ENCODE assay signal across 1 cellular context in the genomic region with DNA sequence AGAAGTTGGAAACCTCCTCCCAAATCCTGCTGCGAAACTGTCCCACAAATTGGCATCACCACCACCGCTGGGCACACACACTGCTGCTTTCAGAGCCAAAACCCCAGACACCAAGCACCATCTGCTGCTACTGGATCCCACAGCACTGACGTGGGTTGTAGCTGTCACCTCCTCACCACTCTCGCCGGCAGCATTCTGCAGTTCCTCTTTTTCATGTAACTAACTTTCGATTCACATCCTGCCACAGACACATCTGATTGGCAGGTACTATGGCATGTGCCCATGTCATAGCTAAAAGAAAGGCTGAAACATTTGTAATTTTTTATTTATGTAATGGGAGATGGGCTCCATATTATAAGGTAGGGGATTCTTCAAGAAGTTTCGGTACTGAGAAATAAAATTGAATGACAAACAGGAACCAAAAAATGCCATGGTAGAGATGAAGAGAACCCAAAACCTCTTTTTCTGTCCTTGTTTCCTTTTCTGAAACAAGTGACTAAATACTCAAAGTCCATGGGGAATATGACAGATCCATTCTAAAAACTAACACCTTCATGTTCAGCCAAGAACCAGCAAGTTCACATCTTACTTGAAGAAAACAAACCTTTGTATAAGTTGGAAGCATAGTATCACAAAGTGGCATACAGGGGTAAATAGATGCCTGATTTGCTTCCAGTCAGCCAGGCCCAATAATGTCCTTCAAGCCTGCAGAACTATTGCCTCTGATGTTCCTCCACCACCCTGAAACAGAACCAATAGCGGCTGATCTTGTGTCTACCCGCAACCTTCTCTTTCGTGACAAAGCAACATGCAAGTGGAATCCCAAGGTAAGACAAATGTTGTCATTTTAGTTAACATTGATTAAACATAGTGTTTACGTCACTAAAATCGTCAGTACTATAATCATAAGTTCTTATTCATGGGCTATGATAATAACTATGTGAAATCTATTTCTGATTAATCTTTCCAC.
TF ChIP-seq lines count a peak whose summit lies in the region.

No MANE protein-coding gene starts in this region.

TF ChIP-seq in GM12878, 131 proteins besides CTCF, POLR2A, EP300 and RAD21 (continued from another document and continues in another):
- TF ChIP-seq RAD51 (IDR thresholded peaks at IDR 0.05) = peak; percentile 94
- 0 out of 4 replicates have a peak, but pooled peaks of 1 of the 2 experiments have one; percentile 48 for TF ChIP-seq SRF (IDR thresholded peaks at IDR 0.05; ENCODE audit: low read depth in 2 of 2, low read length in 2 of 2)
- 0 out of 2 replicates have a peak, but pooled peaks have one; percentile 89 for TF ChIP-seq RCOR1 (conservative IDR thresholded peaks at IDR 0.05; ENCODE audit: low read depth, low read length)
- peak; percentile 96 for TF ChIP-seq KLF5 (IDR thresholded peaks at IDR 0.05; ENCODE audit: partially characterized antibody)
- peak; percentile 85 for TF ChIP-seq ATF2 (IDR thresholded peaks at IDR 0.05; ENCODE audit: low read length)
- no peak for TF ChIP-seq FOXM1 (IDR thresholded peaks at IDR 0.05; ENCODE audit: low read depth, low read length)
- TF ChIP-seq BCL11A (IDR thresholded peaks at IDR 0.05; ENCODE audit: low read depth, low read length) = peak; percentile 98
- peak; percentile 85 for TF ChIP-seq BMI1 (IDR thresholded peaks at IDR 0.05; ENCODE audit: borderline replicate concordance)
- TF ChIP-seq HDGF (IDR thresholded peaks at IDR 0.05) = no peak
- peak; percentile 53; the same call in 1 of the 2 replicates for TF ChIP-seq MEF2A (IDR thresholded peaks at IDR 0.05; ENCODE audit: insufficient read depth, low read depth, low read length)
- TF ChIP-seq CHD1 (IDR thresholded peaks at IDR 0.05; ENCODE audit: low read depth, low read length) = no peak
- peak; percentile 97 for TF ChIP-seq IRF4 (IDR thresholded peaks at IDR 0.05; ENCODE audit: low read depth, low read length)
- TF ChIP-seq TCF7 (IDR thresholded peaks at IDR 0.05; ENCODE audit: borderline replicate concordance) = no peak
- TF ChIP-seq, protein P1, sequence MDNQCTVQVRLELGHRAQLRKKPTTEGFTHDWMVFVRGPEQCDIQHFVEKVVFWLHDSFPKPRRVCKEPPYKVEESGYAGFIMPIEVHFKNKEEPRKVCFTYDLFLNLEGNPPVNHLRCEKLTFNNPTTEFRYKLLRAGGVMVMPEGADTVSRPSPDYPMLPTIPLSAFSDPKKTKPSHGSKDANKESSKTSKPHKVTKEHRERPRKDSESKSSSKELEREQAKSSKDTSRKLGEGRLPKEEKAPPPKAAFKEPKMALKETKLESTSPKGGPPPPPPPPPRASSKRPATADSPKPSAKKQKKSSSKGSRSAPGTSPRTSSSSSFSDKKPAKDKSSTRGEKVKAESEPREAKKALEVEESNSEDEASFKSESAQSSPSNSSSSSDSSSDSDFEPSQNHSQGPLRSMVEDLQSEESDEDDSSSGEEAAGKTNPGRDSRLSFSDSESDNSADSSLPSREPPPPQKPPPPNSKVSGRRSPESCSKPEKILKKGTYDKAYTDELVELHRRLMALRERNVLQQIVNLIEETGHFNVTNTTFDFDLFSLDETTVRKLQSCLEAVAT (IDR thresholded peaks at IDR 0.05) = peak; percentile 96
- peak; percentile 32; the same call in 1 of the 2 replicates for TF ChIP-seq POLR2AphosphoS5 (IDR thresholded peaks at IDR 0.05; ENCODE audit: low read length)
- TF ChIP-seq NBN (IDR thresholded peaks at IDR 0.05) = peak; percentile 97
- no peak for TF ChIP-seq CUX1 (IDR thresholded peaks at IDR 0.05; ENCODE audit: insufficient replicate concordance, low read depth, low read length)
- TF ChIP-seq NR2C2 (IDR thresholded peaks at IDR 0.05; ENCODE audit: borderline replicate concordance, control insufficient read depth, insufficient read length, low read depth) = no peak
- peak; percentile 34 for TF ChIP-seq USF1 (IDR thresholded peaks at IDR 0.05; ENCODE audit: borderline replicate concordance, extremely low read length, insufficient read depth, low read depth, low read length)
- TF ChIP-seq, protein P2, sequence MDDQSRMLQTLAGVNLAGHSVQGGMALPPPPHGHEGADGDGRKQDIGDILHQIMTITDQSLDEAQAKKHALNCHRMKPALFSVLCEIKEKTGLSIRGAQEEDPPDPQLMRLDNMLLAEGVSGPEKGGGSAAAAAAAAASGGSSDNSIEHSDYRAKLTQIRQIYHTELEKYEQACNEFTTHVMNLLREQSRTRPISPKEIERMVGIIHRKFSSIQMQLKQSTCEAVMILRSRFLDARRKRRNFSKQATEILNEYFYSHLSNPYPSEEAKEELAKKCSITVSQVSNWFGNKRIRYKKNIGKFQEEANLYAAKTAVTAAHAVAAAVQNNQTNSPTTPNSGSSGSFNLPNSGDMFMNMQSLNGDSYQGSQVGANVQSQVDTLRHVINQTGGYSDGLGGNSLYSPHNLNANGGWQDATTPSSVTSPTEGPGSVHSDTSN (IDR thresholded peaks at IDR 0.05; ENCODE audit: insufficient replicate concordance, low read depth, low read length) = peak; percentile 86
- TF ChIP-seq SP1 (IDR thresholded peaks at IDR 0.05; ENCODE audit: low read depth, low read length) = peak; percentile 62
- TF ChIP-seq, protein P3, sequence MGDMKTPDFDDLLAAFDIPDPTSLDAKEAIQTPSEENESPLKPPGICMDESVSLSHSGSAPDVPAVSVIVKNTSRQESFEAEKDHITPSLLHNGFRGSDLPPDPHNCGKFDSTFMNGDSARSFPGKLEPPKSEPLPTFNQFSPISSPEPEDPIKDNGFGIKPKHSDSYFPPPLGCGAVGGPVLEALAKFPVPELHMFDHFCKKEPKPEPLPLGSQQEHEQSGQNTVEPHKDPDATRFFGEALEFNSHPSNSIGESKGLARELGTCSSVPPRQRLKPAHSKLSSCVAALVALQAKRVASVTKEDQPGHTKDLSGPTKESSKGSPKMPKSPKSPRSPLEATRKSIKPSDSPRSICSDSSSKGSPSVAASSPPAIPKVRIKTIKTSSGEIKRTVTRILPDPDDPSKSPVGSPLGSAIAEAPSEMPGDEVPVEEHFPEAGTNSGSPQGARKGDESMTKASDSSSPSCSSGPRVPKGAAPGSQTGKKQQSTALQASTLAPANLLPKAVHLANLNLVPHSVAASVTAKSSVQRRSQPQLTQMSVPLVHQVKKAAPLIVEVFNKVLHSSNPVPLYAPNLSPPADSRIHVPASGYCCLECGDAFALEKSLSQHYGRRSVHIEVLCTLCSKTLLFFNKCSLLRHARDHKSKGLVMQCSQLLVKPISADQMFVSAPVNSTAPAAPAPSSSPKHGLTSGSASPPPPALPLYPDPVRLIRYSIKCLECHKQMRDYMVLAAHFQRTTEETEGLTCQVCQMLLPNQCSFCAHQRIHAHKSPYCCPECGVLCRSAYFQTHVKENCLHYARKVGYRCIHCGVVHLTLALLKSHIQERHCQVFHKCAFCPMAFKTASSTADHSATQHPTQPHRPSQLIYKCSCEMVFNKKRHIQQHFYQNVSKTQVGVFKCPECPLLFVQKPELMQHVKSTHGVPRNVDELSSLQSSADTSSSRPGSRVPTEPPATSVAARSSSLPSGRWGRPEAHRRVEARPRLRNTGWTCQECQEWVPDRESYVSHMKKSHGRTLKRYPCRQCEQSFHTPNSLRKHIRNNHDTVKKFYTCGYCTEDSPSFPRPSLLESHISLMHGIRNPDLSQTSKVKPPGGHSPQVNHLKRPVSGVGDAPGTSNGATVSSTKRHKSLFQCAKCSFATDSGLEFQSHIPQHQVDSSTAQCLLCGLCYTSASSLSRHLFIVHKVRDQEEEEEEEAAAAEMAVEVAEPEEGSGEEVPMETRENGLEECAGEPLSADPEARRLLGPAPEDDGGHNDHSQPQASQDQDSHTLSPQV (IDR thresholded peaks at IDR 0.05) = peak; percentile 95
- no peak for TF ChIP-seq SMAD5 (IDR thresholded peaks at IDR 0.05; ENCODE audit: low read depth)
- peak; percentile 26; the same call in 1 of the 2 replicates for TF ChIP-seq MXI1 (IDR thresholded peaks at IDR 0.05; ENCODE audit: low read depth, low read length)
- TF ChIP-seq JUNB (IDR thresholded peaks at IDR 0.05) = peak; percentile 41; the same call in 1 of the 2 replicates
- TF ChIP-seq ZNF274 (IDR thresholded peaks at IDR 0.05; ENCODE audit: insufficient read depth, insufficient read length) = no peak
- peak; percentile 99 to 100 for TF ChIP-seq IKZF2 (IDR thresholded peaks at IDR 0.05)
- no peak for TF ChIP-seq RBBP5 (conservative IDR thresholded peaks at IDR 0.05)
- no peak for TF ChIP-seq NFXL1 (IDR thresholded peaks at IDR 0.05; ENCODE audit: borderline replicate concordance)
- no peak for TF ChIP-seq MYC (IDR thresholded peaks at IDR 0.05; ENCODE audit: insufficient read depth, insufficient read length, insufficient replicate concordance, low read length, severe bottlenecking)
- 0 out of 2 replicates have a peak, but pooled peaks have one; percentile 19 for TF ChIP-seq SMARCA5 (IDR thresholded peaks at IDR 0.05)
- TF ChIP-seq SPI1 (IDR thresholded peaks at IDR 0.05; ENCODE audit: borderline replicate concordance, insufficient read depth, low read depth, low read length) = peak; percentile 100
- TF ChIP-seq ZNF207 (IDR thresholded peaks at IDR 0.05; ENCODE audit: borderline replicate concordance) = peak; percentile 52; the same call in 1 of the 2 replicates
- TF ChIP-seq E2F4 (IDR thresholded peaks at IDR 0.05; ENCODE audit: low read depth, low read length) = no peak
- peak; percentile 39; the same call in 1 of the 2 replicates for TF ChIP-seq SMC3 (IDR thresholded peaks at IDR 0.05; ENCODE audit: borderline replicate concordance, low read length)
- TF ChIP-seq GABPA (IDR thresholded peaks at IDR 0.05; ENCODE audit: low read depth) = no peak
- TF ChIP-seq RFX5 (IDR thresholded peaks at IDR 0.05; ENCODE audit: low read depth, low read length) = peak; percentile 75
- TF ChIP-seq ZNF384 (IDR thresholded peaks at IDR 0.05; ENCODE audit: borderline replicate concordance, low read depth, low read length) = no peak; the same call in 1 of the 2 replicates
- TF ChIP-seq FOS (IDR thresholded peaks at IDR 0.05; ENCODE audit: borderline replicate concordance, extremely low read depth, insufficient read length) = peak; percentile 12
- no peak for TF ChIP-seq ESRRA (IDR thresholded peaks at IDR 0.05; ENCODE audit: low read length)
- TF ChIP-seq JUND (IDR thresholded peaks at IDR 0.05; ENCODE audit: low read depth, low read length) = peak; percentile 46; the same call in 1 of the 2 replicates
- TF ChIP-seq STAT3 (IDR thresholded peaks at IDR 0.05; ENCODE audit: low read depth, low read length) = 0 out of 2 replicates have a peak, but pooled peaks have one; percentile 60
- no peak for TF ChIP-seq BRCA1 (IDR thresholded peaks at IDR 0.05; ENCODE audit: low read depth, low read length)
- 0 out of 2 replicates have a peak, but pooled peaks have one; percentile 43 for TF ChIP-seq MTA3 (IDR thresholded peaks at IDR 0.05; ENCODE audit: borderline replicate concordance, low read length)
- no peak for TF ChIP-seq TAF1 (IDR thresholded peaks at IDR 0.05; ENCODE audit: borderline replicate concordance, low read depth, low read length)
